ENCODE assay signal across 23 cellular contexts in the genomic region with DNA sequence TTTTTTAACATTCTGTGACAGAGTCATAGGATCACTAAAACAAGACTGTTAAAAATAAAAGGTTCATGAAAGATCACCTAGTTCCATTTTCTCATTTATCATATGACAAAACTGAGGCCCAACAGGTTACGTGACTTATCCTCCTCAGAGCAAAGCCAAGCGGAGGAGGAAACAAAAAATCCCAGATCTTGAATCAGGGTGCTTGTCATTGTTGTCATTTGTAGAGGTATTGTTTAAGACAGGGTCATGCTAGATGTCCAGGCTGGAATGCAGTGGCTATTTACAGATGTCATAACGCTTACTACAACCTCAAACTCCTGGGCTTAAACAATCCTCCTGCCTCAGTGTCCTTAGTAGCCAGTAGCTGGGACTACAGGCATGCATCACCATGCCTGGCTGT.
DNase-seq lines count a peak whose midpoint lies in the region; ATAC-seq and TF ChIP-seq lines count a peak whose summit lies in the region.
"Had no signal": no experiment of that assay in that cellular context is flagged by ENCODE, and none has a peak within 500 bp of the region (broad histone marks: within the 10 kb centered on the region; RNA-seq: fewer than 3 reads in every experiment).

No MANE protein-coding gene starts in this region.

- no peaks in the 10 kb centered on the region for H3F3A ChIP-seq in GM23248 (ENCODE audit: insufficient read depth)

- H3K4me1 ChIP-seq in GM23248 (ENCODE audit: insufficient read depth) = no peaks in the 10 kb centered on the region
- H3K4me1 ChIP-seq: BE2C, BLaER1 had no signal

- H3K9ac ChIP-seq in GM23248 = no peak overlapping the region
- H3K9ac ChIP-seq: BLaER1 had no signal

- no peak for TF ChIP-seq CTCF in type B pancreatic cell (conservative IDR thresholded peaks at IDR 0.05)

- peak; percentile 29 for ATAC-seq in esophagus mucosa
- ATAC-seq: GM12878 had no signal

- H3K4me3 Mint-ChIP-seq in type B pancreatic cell = no peak overlapping the region
- H3K4me3 Mint-ChIP-seq in activated CD4-positive, alpha-beta T cell treated with anti-CD3 and anti-CD28 coated beads, Interleukin-2, amount 10 ng/mL, durations not matched to agents 7 days and 5 days = no peak overlapping the region
- H3K4me3 Mint-ChIP-seq: CD14-positive monocyte; CD4-positive, alpha-beta memory T cell; CD4-positive, CD25-positive, alpha-beta regulatory T cell; CD8-positive, alpha-beta memory T cell had no signal

- H4K20me1 ChIP-seq in GM23248 (ENCODE audit: insufficient read depth) = no peaks in the 10 kb centered on the region
- H4K20me1 ChIP-seq: BLaER1 had no signal

- H3K4me1 Mint-ChIP-seq in type B pancreatic cell (ENCODE audit: unreplicated experiment) = peaks cover 3% of the 10 kb centered on the region
- no peaks in the 10 kb centered on the region for H3K4me1 Mint-ChIP-seq in activated CD4-positive, alpha-beta T cell treated with anti-CD3 and anti-CD28 coated beads, Interleukin-2, amount 10 ng/mL, durations not matched to agents 7 days and 5 days
- H3K4me1 Mint-ChIP-seq: CD14-positive monocyte; CD4-positive, CD25-positive, alpha-beta regulatory T cell; CD8-positive, alpha-beta memory T cell had no signal

- H3K9me3 Mint-ChIP-seq in type B pancreatic cell = no peaks in the 10 kb centered on the region
- H3K9me3 Mint-ChIP-seq in activated CD4-positive, alpha-beta T cell treated with anti-CD3 and anti-CD28 coated beads, Interleukin-2, amount 10 ng/mL, durations not matched to agents 7 days and 5 days = no peaks in the 10 kb centered on the region

- peak overlapping the region; percentile 14 for H3K27ac Mint-ChIP-seq in type B pancreatic cell
- no peak overlapping the region for H3K27ac Mint-ChIP-seq in activated CD4-positive, alpha-beta T cell treated with anti-CD3 and anti-CD28 coated beads, Interleukin-2, amount 10 ng/mL, durations not matched to agents 7 days and 5 days
- H3K27ac Mint-ChIP-seq: CD14-positive monocyte; CD4-positive, alpha-beta memory T cell; CD4-positive, CD25-positive, alpha-beta regulatory T cell; CD8-positive, alpha-beta memory T cell had no signal

- POLR2A ChIA-PET in activated CD4-positive, alpha-beta T cell treated with anti-CD3 and anti-CD28 coated beads, Interleukin-2, amount 10 ng/mL, durations not matched to agents 7 days and 5 days (lab: Charles Lee) = no interaction called here

- WGBS in GM23248 (ENCODE audit: low coverage in 1 of 2, low lambda C conversion rate in 2 of 2, missing lambda C conversion rate in 2 of 2), 2 experiments = 20 to 42% methylated on average over 3 of the region's 3 CpGs

- no peak overlapping the region for H3K4me3 ChIP-seq in GM23248
- H3K4me3 ChIP-seq: BLaER1, GM12878 had no signal

- no peaks in the 10 kb centered on the region for H3K9me3 ChIP-seq in GM23248 (ENCODE audit: low read depth)
- H3K9me3 ChIP-seq: BE2C, BLaER1 had no signal

- H3K27me3 ChIP-seq in GM23248 (replicated peaks; ENCODE audit: insufficient read depth) = no peaks in the 10 kb centered on the region
- H3K27me3 ChIP-seq: BE2C, BLaER1 had no signal

- no peaks in the 10 kb centered on the region for H3K36me3 ChIP-seq in GM23248 (ENCODE audit: low read depth)
- H3K36me3 ChIP-seq: BE2C, BLaER1 had no signal

- no peak overlapping the region for H3K4me2 ChIP-seq in GM23248 (ENCODE audit: unreplicated experiment)
- H3K4me2 ChIP-seq: BLaER1 had no signal

- no peak overlapping the region for H2AFZ ChIP-seq in GM23248

- no peaks in the 10 kb centered on the region for H3K36me3 Mint-ChIP-seq in type B pancreatic cell
- no peaks in the 10 kb centered on the region for H3K36me3 Mint-ChIP-seq in activated CD4-positive, alpha-beta T cell treated with anti-CD3 and anti-CD28 coated beads, Interleukin-2, amount 10 ng/mL, durations not matched to agents 7 days and 5 days (ENCODE audit: low read depth)
- H3K36me3 Mint-ChIP-seq: CD14-positive monocyte; CD4-positive, alpha-beta memory T cell; CD4-positive, CD25-positive, alpha-beta regulatory T cell; CD8-positive, alpha-beta memory T cell had no signal

- H3K79me2 ChIP-seq in GM23248 (ENCODE audit: insufficient read depth) = no peaks in the 10 kb centered on the region

- in situ Hi-C loops in GM23248 (cut with MboI) = no loop called here

- H3K9me2 ChIP-seq in GM23248 (ENCODE audit: insufficient read depth) = no peaks in the 10 kb centered on the region

- H3K27ac ChIP-seq in epithelial cell of prostate (no peak overlapping the region), GM23248 (no peak overlapping the region)
- H3K27ac ChIP-seq: BLaER1 had no signal

- no peaks in the 10 kb centered on the region for H3K27me3 Mint-ChIP-seq in type B pancreatic cell
- H3K27me3 Mint-ChIP-seq in activated CD4-positive, alpha-beta T cell treated with anti-CD3 and anti-CD28 coated beads, Interleukin-2, amount 10 ng/mL, durations not matched to agents 7 days and 5 days = no peaks in the 10 kb centered on the region
- H3K27me3 Mint-ChIP-seq: CD4-positive, CD25-positive, alpha-beta regulatory T cell had no signal

- CTCF ChIA-PET in activated CD4-positive, alpha-beta T cell treated with anti-CD3 and anti-CD28 coated beads, Interleukin-2, amount 10 ng/mL, durations not matched to agents 7 days and 5 days (lab: Charles Lee) = no interaction called here

- DNase-seq in epithelial cell of prostate (ENCODE audit: low read depth, low spot score) (peak; percentile 1), type B pancreatic cell (ENCODE audit: extremely low spot score, unreplicated experiment) (no peak), GM23248 (no peak)
- DNase-seq in activated CD4-positive, alpha-beta T cell treated with anti-CD3 and anti-CD28 coated beads, Interleukin-2, amount 10 ng/mL, durations not matched to agents 7 days and 5 days = no peak
- DNase-seq: 8988T; ACHN; BE2C; C1 segment of cervical spinal cord; CD4-positive, alpha-beta memory T cell; CD4-positive, CD25-positive, alpha-beta regulatory T cell; CD8-positive, alpha-beta memory T cell; COR-L47; DMS 273 treated with DMSO at 0.1 percent for 48 hours; DMS153; DMS53; DMS79; DND-41; EL; GDM1 had no signal
